19 cellular contexts compared by ENCODE assay signal in genomic region chr2:62055724-62056336, GRCh38.
DNase-seq lines count a peak whose midpoint lies in the region; ATAC-seq and TF ChIP-seq lines count a peak whose summit lies in the region.
"Had no signal": no experiment of that assay in that cellular context is flagged by ENCODE, and none has a peak within 500 bp of the region (broad histone marks: within the 10 kb centered on the region; RNA-seq: fewer than 3 reads in every experiment).

No MANE protein-coding gene starts in this region.

- DNase-seq in HT1080 (ENCODE audit: low read depth) = peak; percentile 31
- DNase-seq in RKO (ENCODE audit: low spot score) = peak; percentile 9
- peak; percentile 4 to 63 for DNase-seq in dermis microvascular lymphatic vessel endothelial cell (ENCODE audit: low read depth in 2 of 2)
- peak; percentile 25 for DNase-seq in renal cortical epithelial cell (ENCODE audit: low read depth)
- DNase-seq in HFFc6 = no peak
- DNase-seq in activated CD4-positive, alpha-beta memory T cell treated with anti-CD3 and anti-CD28 coated beads, Interleukin-2, amount 10 ng/mL, durations not matched to agents 7 days and 5 days = no peak
- DNase-seq: BE2C; CD4-positive, alpha-beta memory T cell; DMS79; H9; IMR-90; NCI-H1417 treated with DMSO at 0.1 percent for 48 hours; NCI-H1930; NCI-H2171; NCI-H446; NCI-H774; PC-3; SJCRH30 had no signal

- H3K27ac Mint-ChIP-seq in HFFc6 = no peak overlapping the region
- no peak overlapping the region for H3K27ac Mint-ChIP-seq in activated CD4-positive, alpha-beta memory T cell treated with anti-CD3 and anti-CD28 coated beads, Interleukin-2, amount 10 ng/mL, durations not matched to agents 7 days and 5 days
- H3K27ac Mint-ChIP-seq: H9 had no signal

- no peaks in the 10 kb centered on the region for H3K27me3 Mint-ChIP-seq in HFFc6 (ENCODE audit: insufficient read depth)
- H3K27me3 Mint-ChIP-seq in activated CD4-positive, alpha-beta memory T cell treated with anti-CD3 and anti-CD28 coated beads, Interleukin-2, amount 10 ng/mL, durations not matched to agents 7 days and 5 days = no peaks in the 10 kb centered on the region
- H3K27me3 Mint-ChIP-seq: CD4-positive, alpha-beta memory T cell had no signal

- CTCF ChIA-PET in activated CD4-positive, alpha-beta memory T cell treated with anti-CD3 and anti-CD28 coated beads, Interleukin-2, amount 10 ng/mL, durations not matched to agents 7 days and 5 days (lab: Charles Lee) = interaction anchor here (0.6 kb wide), 1 partner anchor 118 kb away, joined by 4 read pairs; no protein-coding TSS in a partner anchor

- POLR2A ChIA-PET in activated CD4-positive, alpha-beta memory T cell treated with anti-CD3 and anti-CD28 coated beads, Interleukin-2, amount 10 ng/mL, durations not matched to agents 7 days and 5 days (lab: Charles Lee) = no interaction called here

- H3K9me3 Mint-ChIP-seq in HFFc6 = no peaks in the 10 kb centered on the region
- no peaks in the 10 kb centered on the region for H3K9me3 Mint-ChIP-seq in activated CD4-positive, alpha-beta memory T cell treated with anti-CD3 and anti-CD28 coated beads, Interleukin-2, amount 10 ng/mL, durations not matched to agents 7 days and 5 days
- H3K9me3 Mint-ChIP-seq: H9 had no signal

- H3K36me3 Mint-ChIP-seq in HFFc6 (ENCODE audit: low read depth) = no peaks in the 10 kb centered on the region; the same call in 1 of the 2 replicates
- H3K36me3 Mint-ChIP-seq in activated CD4-positive, alpha-beta memory T cell treated with anti-CD3 and anti-CD28 coated beads, Interleukin-2, amount 10 ng/mL, durations not matched to agents 7 days and 5 days (ENCODE audit: low read depth) = no peaks in the 10 kb centered on the region

- H3K4me1 Mint-ChIP-seq in HFFc6 (ENCODE audit: low read depth) = peaks cover 19% of the 10 kb centered on the region
- H3K4me1 Mint-ChIP-seq in activated CD4-positive, alpha-beta memory T cell treated with anti-CD3 and anti-CD28 coated beads, Interleukin-2, amount 10 ng/mL, durations not matched to agents 7 days and 5 days = peaks cover 14% of the 10 kb centered on the region

- H3K4me3 Mint-ChIP-seq in HFFc6 = no peak overlapping the region
- H3K4me3 Mint-ChIP-seq in activated CD4-positive, alpha-beta memory T cell treated with anti-CD3 and anti-CD28 coated beads, Interleukin-2, amount 10 ng/mL, durations not matched to agents 7 days and 5 days = no peak overlapping the region
- H3K4me3 Mint-ChIP-seq: CD4-positive, alpha-beta memory T cell; H9 had no signal

- no peak for TF ChIP-seq CTCF in HFFc6 (IDR thresholded peaks at IDR 0.05)

- ATAC-seq in GM21528 (IDR thresholded peaks at IDR 0.05; ENCODE audit: low FRiP score, unreplicated experiment) = no peak
- ATAC-seq: PC-3 had no signal

Comparison
In these comparisons a context has a peak if more than half of its experiments do, and no peak if none do; other contexts are left out.
1. DNase-seq: peak in HT1080 (single experiment), RKO (single experiment), dermis microvascular lymphatic vessel endothelial cell (2 of 2) and renal cortical epithelial cell (single experiment); none in HFFc6 (single experiment) and activated CD4-positive, alpha-beta memory T cell treated with anti-CD3 and anti-CD28 coated beads, Interleukin-2, amount 10 ng/mL, durations not matched to agents 7 days and 5 days (single experiment).